Comparison of ENCODE assay signal across 17 cellular contexts in the genomic region with DNA sequence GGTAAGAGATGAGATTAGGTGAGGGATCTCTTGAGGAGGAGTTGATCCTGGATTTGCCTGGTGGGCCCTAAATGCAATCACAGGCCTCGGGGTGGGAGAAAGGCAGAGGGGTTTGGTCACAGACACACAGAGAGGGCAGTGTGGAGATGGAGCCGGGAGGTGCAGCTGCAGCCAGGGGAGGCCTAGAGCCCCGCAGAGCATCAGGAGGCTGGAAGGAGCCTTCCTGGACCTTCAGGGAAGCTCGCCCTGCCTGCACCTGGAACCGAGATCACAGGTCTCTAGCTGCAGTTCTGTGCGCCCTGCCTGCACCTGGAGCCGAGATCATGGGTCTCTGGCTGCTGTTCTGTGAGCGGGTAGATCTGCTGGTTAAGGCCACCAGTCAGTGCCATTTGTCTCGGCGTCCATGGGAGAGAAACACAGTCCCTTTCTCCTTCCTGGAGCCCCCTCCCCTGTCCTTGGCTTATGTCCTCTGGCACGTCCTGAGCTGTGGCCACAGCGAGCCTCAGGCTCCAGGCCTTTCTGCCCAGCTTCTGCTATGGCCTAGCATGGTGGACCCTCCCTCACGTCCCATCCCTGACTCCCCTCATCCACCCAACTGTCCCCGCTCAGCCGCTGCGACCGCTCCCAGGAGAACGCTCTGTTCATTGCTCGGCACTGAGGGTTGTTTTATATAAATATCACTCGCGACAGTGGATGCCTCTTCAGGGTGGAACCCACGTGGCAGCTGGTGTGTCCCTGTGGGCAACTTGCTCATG.
DNase-seq lines count a peak whose midpoint lies in the region; ATAC-seq, FAIRE-seq and TF ChIP-seq lines count a peak whose summit lies in the region.
"Had no signal": no experiment of that assay in that cellular context is flagged by ENCODE, and none has a peak within 500 bp of the region (broad histone marks: within the 10 kb centered on the region; RNA-seq: fewer than 3 reads in every experiment).

No MANE protein-coding gene starts in this region.

- no peak overlapping the region for H4K8ac ChIP-seq in H1 (ENCODE audit: extremely low read depth, insufficient read depth, low read length)

- TF ChIP-seq CTCF in H1 (IDR thresholded peaks at IDR 0.05; ENCODE audit: control extremely low read depth in 1 of 3, insufficient read depth in 1 of 3, low read depth in 1 of 3, low read length in 3 of 3) (no peak), mucosa of descending colon (IDR thresholded peaks at IDR 0.05) (no peak)

- H3K4me2 ChIP-seq in BLaER1: peak overlapping the region; percentile 49
- H3K4me2 ChIP-seq in H1 (ENCODE audit: insufficient read depth in 1 of 2, low read depth in 2 of 2, low read length in 2 of 2): no peak overlapping the region

- no peak overlapping the region for H2BK120ac ChIP-seq in H1 (replicated peaks; ENCODE audit: low read depth, low read length)

- H3K27ac ChIP-seq in BLaER1 (no peak overlapping the region), H1 (ENCODE audit: low read depth, low read length) (no peak overlapping the region)
- H3K27ac ChIP-seq: C4-2B, GM23248 had no signal

- no peak overlapping the region for H4K91ac ChIP-seq in H1 (replicated peaks; ENCODE audit: insufficient read length, low read length)

- H3K14ac ChIP-seq in H1 (ENCODE audit: insufficient read length): no peak overlapping the region

- H3K18ac ChIP-seq in H1 (ENCODE audit: extremely low read depth, low read length): no peak overlapping the region; the same call in 1 of the 2 replicates

- H4K20me1 ChIP-seq in BLaER1 (no peaks in the 10 kb centered on the region), H1 (replicated peaks in 1 of 2; ENCODE audit: control insufficient read depth in 1 of 2, insufficient read depth in 2 of 2, low read length in 2 of 2) (peaks cover 0 to 4% of the 10 kb centered on the region in 2 experiments)

- peaks cover 2% of the 10 kb centered on the region; the same call in 1 of the 2 replicates for H3K23me2 ChIP-seq in H1 (ENCODE audit: low read depth, low read length)

- intact Hi-C loops in posterior vena cava (cut with DNase I) (no loop called here), mucosa of descending colon (cut with DNase I, micrococcal nuclease) (loop anchor here in 1 of 2 donors (10.0 kb wide), 1 partner anchor 147 kb away; no protein-coding TSS in a partner anchor)

- TF ChIP-seq RAD21 in H1 (IDR thresholded peaks at IDR 0.05 in 1 of 2, conservative IDR thresholded peaks at IDR 0.05 in 1 of 2; ENCODE audit: low read depth in 2 of 2, low read length in 2 of 2): no peak

- CTCF ChIA-PET in H1 (lab: Charles Lee; ENCODE audit: partially characterized antibody): interaction anchor here (1.1 to 2.3 kb wide), 3 partner anchors 8 to 139 kb away, joined by 3 to 8 read pairs (median 5); no protein-coding TSS in a partner anchor

- H2BK20ac ChIP-seq in H1 (ENCODE audit: low read length): no peak overlapping the region

- no peak overlapping the region for H2AFZ ChIP-seq in H1 (ENCODE audit: low read length)
- H2AFZ ChIP-seq: GM23248 had no signal

- H2AK5ac ChIP-seq in H1 (ENCODE audit: low read depth, low read length): peak overlapping the region; percentile 65; the same call in 1 of the 2 replicates

- H3K4me1 ChIP-seq in BLaER1: peaks cover 54% of the 10 kb centered on the region
- H3K4me1 ChIP-seq in H1 (replicated peaks in 1 of 4; ENCODE audit: control insufficient read depth in 3 of 4, insufficient read depth in 4 of 4, low read length in 3 of 4): peaks cover 0 to 16% (median 12%) of the 10 kb centered on the region in 4 experiments; a peak in 6 of 7 replicates
- no peaks in the 10 kb centered on the region for H3K4me1 ChIP-seq in mucosa of descending colon (ENCODE audit: low read depth)

- H3K4me3 ChIP-seq in BLaER1 (no peak overlapping the region), H1 (ENCODE audit: extremely low read depth in 1 of 4, insufficient read depth in 2 of 4, low read depth in 3 of 4, low read length in 4 of 4) (no peak overlapping the region), mucosa of descending colon (no peak overlapping the region)
- H3K4me3 ChIP-seq: GM23248 had no signal

- H3K56ac ChIP-seq in H1 (replicated peaks; ENCODE audit: insufficient read length, low read depth, low read length): no peak overlapping the region

- no peaks in the 10 kb centered on the region for H3K79me2 ChIP-seq in H1 (ENCODE audit: control insufficient read depth in 1 of 2, insufficient read depth in 2 of 2, low read length in 2 of 2)

- H4K5ac ChIP-seq in H1 (ENCODE audit: insufficient read length, low read depth, low read length): no peak overlapping the region

- POLR2A ChIA-PET in H1 (lab: Charles Lee; ENCODE audit: partially characterized antibody): no interaction called here

- no peak for TF ChIP-seq EP300 in H1 (IDR thresholded peaks at IDR 0.05; ENCODE audit: borderline replicate concordance in 1 of 2, low read depth in 2 of 2, low read length in 2 of 2)

- peaks cover 4% of the 10 kb centered on the region; the same call in 1 of the 2 replicates for H3K36me3 ChIP-seq in BLaER1
- H3K36me3 ChIP-seq in H1 (ENCODE audit: control insufficient read depth in 2 of 4, insufficient read depth in 4 of 4, low read length in 3 of 4): no peaks in the 10 kb centered on the region
- H3K36me3 ChIP-seq in mucosa of descending colon (ENCODE audit: low read depth): no peaks in the 10 kb centered on the region

- no peak overlapping the region for H3K9ac ChIP-seq in BLaER1
- no peak overlapping the region for H3K9ac ChIP-seq in H1 (replicated peaks in 1 of 4; ENCODE audit: extremely low read depth in 1 of 4, low read depth in 3 of 4, low read length in 3 of 4)
- H3K9ac ChIP-seq: GM23248 had no signal

- peaks cover 21% of the 10 kb centered on the region for H3K9me3 ChIP-seq in BLaER1
- H3K9me3 ChIP-seq in H1 (ENCODE audit: insufficient read depth in 2 of 2, low read depth in 1 of 2, low read length in 1 of 2): peaks cover 5 to 9% of the 10 kb centered on the region in 2 experiments; a peak in 1 of 4 replicates
- H3K9me3 ChIP-seq in mucosa of descending colon: no peaks in the 10 kb centered on the region

- H2BK15ac ChIP-seq in H1 (ENCODE audit: low read length): no peak overlapping the region

- H3K4ac ChIP-seq in H1 (replicated peaks; ENCODE audit: insufficient read length, low read depth, low read length): no peak overlapping the region

- H3K23ac ChIP-seq in H1 (ENCODE audit: insufficient read length): no peak overlapping the region

- no peak overlapping the region for H2BK5ac ChIP-seq in H1 (ENCODE audit: low read depth, low read length)

- no peak for ATAC-seq in mucosa of descending colon
- no peak for ATAC-seq in HG02588 (IDR thresholded peaks at IDR 0.05; ENCODE audit: unreplicated experiment)

- 0 out of 2 replicates have a peak overlapping the region, but pooled peaks have one; percentile 68 for H2BK12ac ChIP-seq in H1 (ENCODE audit: low read depth, low read length)

- no peaks in the 10 kb centered on the region for H3K79me1 ChIP-seq in H1 (ENCODE audit: low read depth, low read length)

- no peak for DNase-seq in H1 (ENCODE audit: low read depth in 1 of 2, low spot score in 2 of 2)
- DNase-seq in mesenteric fat pad (ENCODE audit: low spot score): peak; percentile 65
- DNase-seq in posterior vena cava (ENCODE audit: low spot score): peak; percentile 66
- DNase-seq in NOMO-1 (lab: John Stamatoyannopoulos, UW; ENCODE audit: unreplicated experiment in 2 of 2): no peak
- DNase-seq in mucosa of descending colon: no peak
- no peak for DNase-seq in KBM-7
- DNase-seq: ACHN; CD4-positive, alpha-beta memory T cell; DMS79; EL; GM23248; H9 had no signal

- FAIRE-seq in H1 (lab: Jason Lieb, UNC): no peak
- FAIRE-seq: G401.6, GM12891 had no signal

- no peaks in the 10 kb centered on the region for H3K27me3 ChIP-seq in BLaER1
- peaks cover 0 to 5% (median 2%) of the 10 kb centered on the region in 4 experiments; a peak in 5 of 7 replicates for H3K27me3 ChIP-seq in H1 (replicated peaks in 1 of 4; ENCODE audit: control insufficient read depth in 3 of 4, extremely low read depth in 1 of 4, insufficient read depth in 3 of 4, low read length in 3 of 4)

- in situ Hi-C loops in KBM-7 (cut with MboI; ENCODE audit: low pct_unique_long_range_greater_than_20kb, low sequenced_read_pairs): no loop called here

- no peak for TF ChIP-seq POLR2A in H1 (IDR thresholded peaks at IDR 0.05; ENCODE audit: control extremely low read depth in 1 of 2, low read depth in 2 of 2, low read length in 2 of 2)

- WGBS in H1 (ENCODE audit: extremely low coverage in 1 of 2, insufficient coverage in 1 of 2, insufficient read length in 1 of 2, insufficient replicate concordance in 2 of 2, low coverage in 1 of 2, low lambda C conversion rate in 2 of 2, missing lambda C conversion rate in 1 of 2), 2 experiments: 91% methylated on average over 22 of the region's 22 CpGs; no CpG with 5 or more reads in 1 of the 2 experiments

TF ChIP-seq in H1, 55 proteins besides CTCF, POLR2A, EP300 and RAD21 (continues in another document):
- TF ChIP-seq MAX (IDR thresholded peaks at IDR 0.05) (no peak), POU5F1 (IDR thresholded peaks at IDR 0.05; ENCODE audit: low read depth, low read length) (no peak), MAFK (IDR thresholded peaks at IDR 0.05; ENCODE audit: low read depth, low read length) (no peak), KDM1A (IDR thresholded peaks at IDR 0.05; ENCODE audit: borderline replicate concordance, low read length) (no peak), RXRA (IDR thresholded peaks at IDR 0.05; ENCODE audit: insufficient read depth, low read depth, low read length) (no peak), POLR2AphosphoS5 (IDR thresholded peaks at IDR 0.05; ENCODE audit: low read depth, low read length) (no peak), JUND (IDR thresholded peaks at IDR 0.05; ENCODE audit: low read length) (no peak), SUZ12 (IDR thresholded peaks at IDR 0.05; ENCODE audit: low read length) (no peak), SIRT6 (IDR thresholded peaks at IDR 0.05; ENCODE audit: low read length) (no peak), ASH2L (IDR thresholded peaks at IDR 0.05; ENCODE audit: low read length) (no peak)

Comparison
In these comparisons a context has a peak if more than half of its experiments do, and no peak if none do; other contexts are left out.
1. DNase-seq: peak in mesenteric fat pad (single experiment) and posterior vena cava (single experiment); none in H1 (0 of 2), NOMO-1 (0 of 2), mucosa of descending colon (0 of 3) and KBM-7 (single experiment).